In the genomic region with DNA sequence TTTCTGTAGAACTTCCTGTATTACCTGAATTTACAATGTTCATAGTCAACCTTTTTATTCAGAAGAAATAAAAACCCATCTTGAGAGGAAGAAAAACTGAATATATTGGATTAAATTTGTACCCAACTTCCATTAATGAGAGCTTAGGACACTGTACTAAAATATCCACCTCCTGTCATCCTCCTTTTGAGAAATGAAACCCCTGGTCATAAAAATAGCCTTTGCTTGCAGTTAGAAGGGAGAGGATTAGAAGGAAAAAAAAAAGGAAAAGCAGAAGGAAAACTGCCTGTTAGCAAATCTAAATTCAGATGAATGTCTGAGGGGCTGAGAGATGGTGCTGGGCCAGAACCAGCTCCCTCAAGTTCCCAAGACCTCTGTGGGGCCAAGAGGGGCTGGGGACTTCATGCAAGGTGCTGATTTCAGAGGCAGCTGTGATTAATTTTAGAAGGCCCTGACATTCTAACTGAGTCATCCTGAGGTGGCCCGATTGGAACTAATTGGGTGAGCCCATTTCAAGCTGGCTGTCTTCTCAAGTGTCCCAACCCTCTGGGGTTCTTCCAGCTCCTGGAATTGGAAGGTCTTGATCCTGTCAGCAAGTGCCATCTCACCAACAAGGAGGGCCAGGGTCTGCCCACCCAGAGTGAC, we compare ENCODE assay signal across 17 cellular contexts. TPM values are rescaled to one million over a fixed set of nuclear protein-coding genes. Genes with fewer than 3 reads are reported as not detected.
DNase-seq lines count a peak whose midpoint lies in the region; ATAC-seq and TF ChIP-seq lines count a peak whose summit lies in the region.
"Had no signal": no experiment of that assay in that cellular context is flagged by ENCODE, and none has a peak within 500 bp of the region (broad histone marks: within the 10 kb centered on the region; RNA-seq: fewer than 3 reads in every experiment).

No MANE protein-coding gene starts in this region.

- no peak for TF ChIP-seq RAD21 in SK-N-SH (IDR thresholded peaks at IDR 0.05; ENCODE audit: low read length)

- no peak overlapping the region for H3K9ac ChIP-seq in SK-N-SH

- H3K9me2 ChIP-seq in SK-N-SH = no peaks in the 10 kb centered on the region

- H3F3A ChIP-seq in SK-N-SH (replicated peaks; ENCODE audit: insufficient read depth) = peaks cover 10% of the 10 kb centered on the region

- no peaks in the 10 kb centered on the region for H3K9me3 ChIP-seq in SK-N-SH
- H3K9me3 ChIP-seq: tibial nerve had no signal

- no peak for TF ChIP-seq EP300 in SK-N-SH (IDR thresholded peaks at IDR 0.05; ENCODE audit: borderline replicate concordance in 1 of 2, low read depth in 1 of 2, low read length in 1 of 2)

- CTCF ChIA-PET in SK-N-SH (lab: Yijun Ruan, JAX) = interaction anchor here (0.6 to 1.5 kb wide), 6 partner anchors 11 to 96 kb away, joined by 3 to 6 read pairs (median 4); no protein-coding TSS in a partner anchor

- 38% methylated on average over 1 of the region's 1 CpG for WGBS in SK-N-SH (ENCODE audit: low lambda C conversion rate)

- no peak overlapping the region for H3K27ac ChIP-seq in SK-N-SH (ENCODE audit: low read depth in 2 of 2, low read length in 1 of 2)

- H3K27me3 ChIP-seq in SK-N-SH (ENCODE audit: insufficient read depth) = no peaks in the 10 kb centered on the region
- H3K27me3 ChIP-seq: tibial nerve had no signal

- H3K4me1 ChIP-seq in SK-N-SH (ENCODE audit: control insufficient read depth in 1 of 2, insufficient read depth in 2 of 2, low read depth in 1 of 2, low read length in 1 of 2) = peaks cover 0 to 3% of the 10 kb centered on the region in 2 experiments; a peak in 1 of 4 replicates

- H3K4me3 ChIP-seq in SK-N-SH (ENCODE audit: low read depth in 2 of 2, low read length in 1 of 2) = no peak overlapping the region
- H3K4me3 ChIP-seq: tibial nerve had no signal

- H3K4me2 ChIP-seq in SK-N-SH = no peak overlapping the region

- ATAC-seq in GM19395 (IDR thresholded peaks at IDR 0.05; ENCODE audit: unreplicated experiment) (no peak), GM19452 (IDR thresholded peaks at IDR 0.05; ENCODE audit: unreplicated experiment) (no peak)
- ATAC-seq: Panc1 had no signal

- DNase-seq in EL (peak; percentile 58), SK-N-SH (no peak), fibroblast of gingiva (ENCODE audit: low read depth) (peak; percentile 63), renal cortical epithelial cell (ENCODE audit: low read depth) (peak; percentile 46), putamen (ENCODE audit: low spot score) (no peak)
- no peak for DNase-seq in stimulated activated CD8-positive, alpha-beta memory T cell treated with anti-CD3 and anti-CD28 coated beads, Interleukin-4, amount 100 ng/mL, for 48 hours
- DNase-seq: activated T-cell treated with anti-CD3 and anti-CD28 coated beads for 4 hours; CD4-positive, alpha-beta T cell; glutamatergic neuron; H7; Kasumi-1; NCI-H2171; retina had no signal

- POLR2A ChIA-PET in SK-N-SH (lab: Yijun Ruan, JAX) = no interaction called here

- no peak overlapping the region for H2AFZ ChIP-seq in SK-N-SH (ENCODE audit: low read depth)

- TF ChIP-seq CTCF in SK-N-SH (IDR thresholded peaks at IDR 0.05) = no peak

- H4K20me1 ChIP-seq in SK-N-SH (ENCODE audit: insufficient read depth) = no peaks in the 10 kb centered on the region

- no peaks in the 10 kb centered on the region for H3K36me3 ChIP-seq in SK-N-SH (replicated peaks in 1 of 2; ENCODE audit: control insufficient read depth in 1 of 2, insufficient read depth in 2 of 2, low read length in 1 of 2)
- H3K36me3 ChIP-seq: tibial nerve had no signal

- H3K79me2 ChIP-seq in SK-N-SH (ENCODE audit: insufficient read depth) = no peaks in the 10 kb centered on the region

TF ChIP-seq in SK-N-SH, 30 proteins besides CTCF, POLR2A, EP300 and RAD21:
- TF ChIP-seq FOSL2 (IDR thresholded peaks at IDR 0.05; ENCODE audit: borderline replicate concordance, low read depth) (no peak; the same call in 1 of the 2 replicates), TCF12 (IDR thresholded peaks at IDR 0.05) (peak; percentile 57; the same call in 1 of the 2 replicates)

RNA-seq across cellular contexts. Expression of gene BIN1, which starts 38.4 kb away (rescaled TPM):
- polyA plus RNA-seq in SK-N-SH (2012; rRNA removed) = 31.5 and 40.3 TPM in 2 replicates
- polyA plus RNA-seq in SK-N-SH (2012; cell fraction: cytosol; rRNA removed) = 20.0 and 26.8 TPM in 2 replicates
- 38.8 and 49.6 TPM in 2 replicates for polyA plus RNA-seq in SK-N-SH (2012; cell fraction: nucleus; rRNA removed)
- 88.0 and 201 TPM in 2 replicates for total RNA-seq in renal cortical epithelial cell

Comparison
In these comparisons a context has a peak if more than half of its experiments do, and no peak if none do; other contexts are left out.
1. DNase-seq: peak in EL (single experiment), fibroblast of gingiva (single experiment) and renal cortical epithelial cell (single experiment); none in SK-N-SH (single experiment), putamen (single experiment) and stimulated activated CD8-positive, alpha-beta memory T cell treated with anti-CD3 and anti-CD28 coated beads, Interleukin-4, amount 100 ng/mL, for 48 hours (single experiment).